Comparison of ENCODE assay signal across 1 cellular context in genomic region chr17:73281926-73282325, GRCh38.
A peak's percentile ranks its signal among the peaks of the same experiment; 100 is the strongest.
TF ChIP-seq lines count a peak whose summit lies in the region.

No MANE protein-coding gene starts in this region.

TF ChIP-seq in HEK293, 187 proteins besides CTCF, POLR2A, EP300 and RAD21 (continued from another document):
- no peak for TF ChIP-seq ZNF148 (tag by site-specific recombination; IDR thresholded peaks at IDR 0.05; ENCODE audit: borderline replicate concordance)
- 0 out of 2 replicates have a peak, but pooled peaks have one; percentile 47 for TF ChIP-seq SP7 (tag by site-specific recombination; IDR thresholded peaks at IDR 0.05)
- TF ChIP-seq ZNF624 (tag by site-specific recombination; IDR thresholded peaks at IDR 0.05): no peak
- TF ChIP-seq EGR2 (tag by site-specific recombination; IDR thresholded peaks at IDR 0.05; ENCODE audit: low read depth): peak; percentile 63
- TF ChIP-seq ZNF362 (tag by site-specific recombination; IDR thresholded peaks at IDR 0.05): no peak
- 0 out of 2 replicates have a peak, but pooled peaks have one; percentile 27 for TF ChIP-seq ZNF341 (tag by site-specific recombination; IDR thresholded peaks at IDR 0.05; ENCODE audit: low read depth)
- no peak for TF ChIP-seq ZNF521 (tag by site-specific recombination; IDR thresholded peaks at IDR 0.05)
- 0 out of 2 replicates have a peak, but pooled peaks have one; percentile 23 for TF ChIP-seq IKZF3 (tag by site-specific recombination; IDR thresholded peaks at IDR 0.05)
- TF ChIP-seq ZFHX2 (tag by site-specific recombination; conservative IDR thresholded peaks at IDR 0.05): peak; percentile 74
- TF ChIP-seq WT1 (tag by site-specific recombination; IDR thresholded peaks at IDR 0.05): peak; percentile 94
- no peak for TF ChIP-seq ZNF133 (tag by site-specific recombination; IDR thresholded peaks at IDR 0.05)
- TF ChIP-seq GLIS1 (tag by site-specific recombination; IDR thresholded peaks at IDR 0.05): peak; percentile 47
- no peak for TF ChIP-seq ZNF10 (tag by site-specific recombination; IDR thresholded peaks at IDR 0.05)
- TF ChIP-seq OSR2 (tag by site-specific recombination; IDR thresholded peaks at IDR 0.05): no peak
- peak; percentile 55; the same call in 1 of the 2 replicates for TF ChIP-seq ZBTB20 (tag by site-specific recombination; IDR thresholded peaks at IDR 0.05)
